In genomic region chr11:125276635-125277008, GRCh38 we compare ENCODE assay signal across 1 cellular context.
A peak's percentile ranks its signal among the peaks of the same experiment; 100 is the strongest.
TF ChIP-seq lines count a peak whose summit lies in the region.

No MANE protein-coding gene starts in this region.

TF ChIP-seq in HepG2, 621 proteins besides CTCF, POLR2A, EP300 and RAD21 (continued from another document):
- TF ChIP-seq PRDM4 (CRISPR knock-in tag; IDR thresholded peaks at IDR 0.05; ENCODE audit: borderline replicate concordance): no peak
- peak; percentile 50; the same call in 1 of the 2 replicates for TF ChIP-seq MAFF (IDR thresholded peaks at IDR 0.05; ENCODE audit: low read depth, low read length)
TF ChIP-seq in HepG2: peak in this region for 2.
